In the genomic region with DNA sequence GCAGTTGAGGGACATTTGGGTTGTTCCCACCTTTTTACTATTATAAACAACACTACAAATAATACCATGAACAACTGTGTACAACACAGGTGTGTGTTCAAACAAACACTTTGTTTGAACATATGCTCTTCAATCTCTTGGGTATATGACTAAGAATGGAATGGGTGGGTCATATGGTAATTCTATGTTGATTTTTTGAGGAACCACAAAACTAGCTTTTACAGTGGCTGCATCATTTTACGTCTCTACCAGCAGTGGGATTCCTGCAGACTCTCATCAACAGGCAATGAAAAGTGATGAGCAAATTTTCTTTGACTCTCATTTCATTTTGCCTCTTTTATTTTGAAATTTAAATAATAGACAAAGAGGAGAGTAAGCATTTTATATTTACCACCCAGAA, we compare ENCODE assay signal across 31 cellular contexts.
"Had no signal": no experiment of that assay in that cellular context is flagged by ENCODE, and none has a peak within 500 bp of the region (broad histone marks: within the 10 kb centered on the region; RNA-seq: fewer than 3 reads in every experiment).

No MANE protein-coding gene starts in this region.

- H3K27ac ChIP-seq: adrenal gland, body of pancreas, cardiac muscle cell, coronary artery, dorsolateral prefrontal cortex, left lung, lower lobe of right lung, prostate gland, thyroid gland, upper lobe of left lung had no signal

- ATAC-seq: activated CD4-positive, alpha-beta T cell treated with anti-CD3 and anti-CD28 coated beads for 36 hours; activated T-cell treated with anti-CD3 and anti-CD28 coated beads, Interleukin-2, amount 50 U/mL, for 72 hours; body of pancreas; effector memory CD8-positive, alpha-beta T cell; left lung; lower lobe of right lung; mucosa of descending colon; natural killer cell treated with Interleukin-12 subunit alpha and Interleukin-12 subunit beta and Interleukin-15 and Interleukin-18, amount 100 ng/mL, for 72 hours; sciatic nerve; stimulated activated memory B cell treated with anti-CD40 and anti-IgM and Interleukin-4, amounts not matched to agents 10 μg/mL and 1 μg/mL and 100 μg/mL, for 72 hours; stimulated activated naive CD8-positive, alpha-beta T cell treated with anti-CD3 and anti-CD28 coated beads, Interleukin-15, amount 100 ng/mL, for 72 hours; T-cell had no signal

- H3K4me3 ChIP-seq: adrenal gland, body of pancreas, cardiac muscle cell, coronary artery, dorsolateral prefrontal cortex, left lung, lower lobe of right lung, mucosa of descending colon, prostate gland, thyroid gland, upper lobe of left lung had no signal

- DNase-seq: activated CD4-positive, alpha-beta T cell treated with anti-CD3 and anti-CD28 coated beads for 36 hours; activated CD4-positive, CD25-positive, alpha-beta regulatory T cell; activated effector memory CD4-positive, alpha-beta T cell treated with Interleukin-2 at 50 U/mL for 16 hours; activated naive CD4-positive, alpha-beta T cell treated with anti-CD3 and anti-CD28 coated beads for 36 hours; activated naive CD8-positive, alpha-beta T cell treated with anti-CD3 and anti-CD28 coated beads for 36 hours; activated T-cell treated with anti-CD3 and anti-CD28 coated beads for 4 hours; activated T-cell treated with anti-CD3 and anti-CD28 coated beads, Interleukin-2, amount 50 U/mL, for 72 hours; adrenal gland; aorta; body of pancreas; dorsolateral prefrontal cortex; effector memory CD8-positive, alpha-beta T cell; left lung; lower lobe of right lung; mucosa of descending colon; retina; small intestine; stimulated activated CD4-positive, alpha-beta T cell treated with anti-CD3 and anti-CD28 coated beads, Interleukin-1b, Interleukin-23, amount 100 ng/mL, for 48 hours; stimulated activated CD4-positive, alpha-beta T cell treated with anti-CD3 and anti-CD28 coated beads, Interleukin-4, amount 100 ng/mL, for 4 hours; stimulated activated CD8-positive, alpha-beta memory T cell treated with anti-CD3 and anti-CD28 coated beads, Interleukin-4, amount 100 ng/mL, for 48 hours; stimulated activated naive CD8-positive, alpha-beta T cell treated with anti-CD3 and anti-CD28 coated beads, Interleukin-15, amount 100 ng/mL, for 72 hours; T-cell; thyroid gland; upper lobe of left lung had no signal

- H3K4me1 ChIP-seq: adrenal gland, body of pancreas, left lung, lower lobe of right lung, prostate gland, thyroid gland, upper lobe of left lung had no signal

- H3K27me3 ChIP-seq: adrenal gland, body of pancreas, cardiac muscle cell, dorsolateral prefrontal cortex, left lung, thyroid gland, upper lobe of left lung had no signal

- H3K9me3 ChIP-seq: adrenal gland, body of pancreas, left lung, mucosa of descending colon, prostate gland, thyroid gland, upper lobe of left lung had no signal

- FAIRE-seq: frontal cortex, small intestine had no signal

- H3K36me3 ChIP-seq: adrenal gland, cardiac muscle cell had no signal
